Comparison of ENCODE assay signal across 1 cellular context in the genomic region with DNA sequence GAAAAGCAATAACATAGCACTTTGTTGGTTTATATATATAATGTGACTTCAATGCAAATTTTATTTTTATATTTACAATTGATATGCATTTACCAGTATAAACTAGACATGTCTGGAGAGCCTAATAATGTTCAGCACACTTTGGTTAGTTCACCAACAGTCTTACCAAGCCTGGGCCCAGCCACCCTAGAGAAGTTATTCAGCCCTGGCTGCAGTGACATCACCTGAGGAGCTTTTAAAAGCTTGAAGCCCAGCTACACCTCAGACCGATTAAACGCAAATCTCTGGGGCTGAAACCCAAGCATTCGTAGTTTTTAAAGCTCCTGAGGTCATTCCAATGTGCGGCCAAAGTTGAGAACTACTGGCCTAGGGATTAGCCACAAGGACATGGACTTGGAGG.
TF ChIP-seq lines count a peak whose summit lies in the region.

No MANE protein-coding gene starts in this region.

TF ChIP-seq in IMR-90, 13 proteins besides CTCF, POLR2A, EP300 and RAD21:
- TF ChIP-seq RCOR1 (IDR thresholded peaks at IDR 0.05; ENCODE audit: insufficient replicate concordance, low read length) = no peak
- no peak for TF ChIP-seq SMC3 (IDR thresholded peaks at IDR 0.05; ENCODE audit: low read depth, low read length)
- TF ChIP-seq FOS (IDR thresholded peaks at IDR 0.05; ENCODE audit: low read depth, low read length) = no peak
- TF ChIP-seq, protein P1, sequence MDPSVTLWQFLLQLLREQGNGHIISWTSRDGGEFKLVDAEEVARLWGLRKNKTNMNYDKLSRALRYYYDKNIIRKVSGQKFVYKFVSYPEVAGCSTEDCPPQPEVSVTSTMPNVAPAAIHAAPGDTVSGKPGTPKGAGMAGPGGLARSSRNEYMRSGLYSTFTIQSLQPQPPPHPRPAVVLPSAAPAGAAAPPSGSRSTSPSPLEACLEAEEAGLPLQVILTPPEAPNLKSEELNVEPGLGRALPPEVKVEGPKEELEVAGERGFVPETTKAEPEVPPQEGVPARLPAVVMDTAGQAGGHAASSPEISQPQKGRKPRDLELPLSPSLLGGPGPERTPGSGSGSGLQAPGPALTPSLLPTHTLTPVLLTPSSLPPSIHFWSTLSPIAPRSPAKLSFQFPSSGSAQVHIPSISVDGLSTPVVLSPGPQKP (IDR thresholded peaks at IDR 0.05; ENCODE audit: borderline replicate concordance, low read depth, low read length) = no peak
- no peak for TF ChIP-seq RFX5 (IDR thresholded peaks at IDR 0.05; ENCODE audit: low read depth, low read length)
- no peak for TF ChIP-seq NFE2L2 (IDR thresholded peaks at IDR 0.05; ENCODE audit: low read depth, low read length)
- no peak for TF ChIP-seq BHLHE40 (IDR thresholded peaks at IDR 0.05; ENCODE audit: low read depth, low read length)
- TF ChIP-seq MAZ (IDR thresholded peaks at IDR 0.05; ENCODE audit: borderline replicate concordance, low read depth, low read length) = no peak
